Comparison of ENCODE assay signal across 15 cellular contexts in the genomic region with DNA sequence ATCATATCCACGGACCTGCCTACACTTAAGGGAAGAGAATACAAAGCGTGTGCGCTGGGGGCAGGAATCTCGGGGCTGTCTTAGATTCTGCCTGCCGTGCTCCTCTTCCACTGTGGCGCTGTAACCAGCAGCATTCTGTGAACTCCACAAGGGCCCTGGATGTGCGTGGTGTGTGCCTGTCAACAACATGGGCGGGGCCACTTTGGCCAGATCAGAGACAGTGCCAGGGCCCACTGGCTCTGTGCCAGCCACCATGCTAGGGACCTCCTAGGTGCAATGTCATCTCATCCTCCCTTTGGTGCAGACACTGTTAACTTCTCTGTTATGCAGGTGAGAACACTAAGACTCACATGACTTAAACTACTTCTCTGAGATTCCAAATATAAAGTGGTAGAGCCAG.
"Had no signal": no experiment of that assay in that cellular context is flagged by ENCODE, and none has a peak within 500 bp of the region (broad histone marks: within the 10 kb centered on the region; RNA-seq: fewer than 3 reads in every experiment).

No MANE protein-coding gene starts in this region.

- H3K4me1 Mint-ChIP-seq: T-helper 17 cell had no signal

- H3K36me3 Mint-ChIP-seq: mesothelial cell of epicardium had no signal

- H3K27ac Mint-ChIP-seq: endodermal cell, mesothelial cell of epicardium, T-helper 17 cell had no signal

- H3K27ac ChIP-seq: cardiac muscle cell, dorsolateral prefrontal cortex, gastroesophageal sphincter, lower lobe of right lung, ovary, thoracic aorta had no signal

- H3K4me3 ChIP-seq: cardiac muscle cell, dorsolateral prefrontal cortex, gastroesophageal sphincter, heart right ventricle, lower lobe of right lung, ovary, stomach, thoracic aorta had no signal

- DNase-seq: activated effector memory CD4-positive, alpha-beta T cell treated with Interleukin-2 at 50 U/mL for 16 hours; activated naive CD4-positive, alpha-beta T cell treated with anti-CD3 and anti-CD28 coated beads, Interleukin-2, amount 50 U/mL, for 16 hours; dorsolateral prefrontal cortex; endodermal cell; heart right ventricle; left cardiac atrium; lower lobe of right lung; ovary; stimulated activated CD4-positive, alpha-beta T cell treated with anti-CD3 and anti-CD28 coated beads, Interleukin-1b, Interleukin-23, amount 100 ng/mL, for 48 hours; stomach; T-helper 17 cell had no signal

- H3K4me3 Mint-ChIP-seq: endodermal cell, mesothelial cell of epicardium, T-helper 17 cell had no signal
